In the genomic region with DNA sequence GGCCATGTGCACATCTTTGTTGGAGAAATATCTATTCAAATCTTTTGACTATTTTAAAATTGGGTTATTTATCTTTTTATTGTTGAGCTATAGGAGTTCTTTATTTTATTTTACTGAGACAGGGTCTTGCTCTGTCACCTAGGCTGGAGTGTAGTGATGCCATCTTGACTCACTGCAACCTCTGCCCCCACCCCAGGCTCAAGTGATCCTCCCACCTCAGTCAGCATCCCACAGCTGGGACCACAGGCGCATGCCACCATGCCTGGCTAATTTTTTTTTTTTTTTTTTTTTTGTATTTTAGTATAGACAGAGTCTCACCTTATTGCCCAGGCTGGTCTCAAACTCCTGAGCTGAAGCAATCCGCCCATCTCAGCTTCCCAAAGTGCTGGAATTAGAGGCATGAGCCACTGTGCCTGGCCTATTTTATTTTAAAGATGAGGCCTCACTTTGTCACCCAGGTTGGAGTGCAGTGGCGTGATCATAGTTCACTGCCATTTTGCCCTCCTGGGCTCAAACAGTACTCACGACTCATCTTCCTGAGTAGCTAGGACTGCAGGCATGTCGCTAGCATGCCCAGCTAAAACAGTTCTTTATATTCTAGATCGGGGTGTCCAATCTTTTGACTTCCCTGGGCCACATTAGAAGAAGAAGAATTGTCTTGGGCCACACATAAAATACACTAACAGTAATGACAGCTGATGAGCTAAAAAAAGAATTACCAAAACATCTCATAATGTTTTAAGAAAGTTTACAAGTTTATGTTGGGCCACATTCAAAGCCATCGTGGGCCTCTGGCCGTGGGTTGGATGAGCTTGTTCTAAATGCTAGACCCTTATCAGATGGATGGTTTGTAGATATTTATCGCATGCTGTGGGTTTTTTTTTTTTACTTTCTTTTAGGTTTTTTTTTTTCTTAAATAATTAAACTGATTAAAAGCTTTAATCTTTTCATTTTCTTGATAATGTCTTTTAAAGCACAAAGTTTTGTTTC, we compare ENCODE assay signal across 10 cellular contexts. TPM values are rescaled to one million over a fixed set of nuclear protein-coding genes. Genes with fewer than 3 reads are reported as not detected.
A peak's percentile ranks its signal among the peaks of the same experiment; 100 is the strongest.
DNase-seq lines count a peak whose midpoint lies in the region; ATAC-seq, FAIRE-seq and TF ChIP-seq lines count a peak whose summit lies in the region.
"Had no signal": no experiment of that assay in that cellular context is flagged by ENCODE, and none has a peak within 500 bp of the region (broad histone marks: within the 10 kb centered on the region; RNA-seq: fewer than 3 reads in every experiment).

No MANE protein-coding gene starts in this region.

- H2BK20ac ChIP-seq in H9 (ENCODE audit: low read depth, low read length, poor library complexity, severe bottlenecking): no peak overlapping the region

- no peak overlapping the region for H2BK15ac ChIP-seq in H9 (ENCODE audit: low read depth, low read length)

- peaks cover 11 to 12% of the 10 kb centered on the region in 2 donors for H3K36me3 Mint-ChIP-seq in CD4-positive, alpha-beta memory T cell
- no peaks in the 10 kb centered on the region for H3K36me3 Mint-ChIP-seq in astrocyte (ENCODE audit: low read depth, unreplicated experiment)
- no peaks in the 10 kb centered on the region for H3K36me3 Mint-ChIP-seq in natural killer cell
- H3K36me3 Mint-ChIP-seq in H9 (ENCODE audit: insufficient read depth in 1 of 3, low read depth in 3 of 3): peaks cover 0 to 2% (median 0%) of the 10 kb centered on the region in 3 experiments; a peak in 2 of 7 replicates

- peak overlapping the region; percentile 1 to 86 (median 42) for H3K27ac Mint-ChIP-seq in CD4-positive, alpha-beta memory T cell
- H3K27ac Mint-ChIP-seq in astrocyte (ENCODE audit: unreplicated experiment): peak overlapping the region; percentile 91
- peak overlapping the region; percentile 44 to 60 for H3K27ac Mint-ChIP-seq in natural killer cell
- H3K27ac Mint-ChIP-seq in H9: peak overlapping the region in 1 of 3 experiments; percentile 52; a peak in 2 of 7 replicates

- H4K20me1 ChIP-seq in astrocyte (ENCODE audit: insufficient read depth, low read length): peaks cover 64% of the 10 kb centered on the region
- H4K20me1 ChIP-seq in H9 (ENCODE audit: control insufficient read depth, insufficient read depth, insufficient read length): no peaks in the 10 kb centered on the region

- no peak overlapping the region for H3K56ac ChIP-seq in H9 (ENCODE audit: insufficient read length, low read depth, low read length)

- H2AK5ac ChIP-seq in H9 (ENCODE audit: insufficient read length, low read length): no peak overlapping the region

- no peak overlapping the region for H2BK120ac ChIP-seq in H9 (ENCODE audit: low read depth, low read length, poor library complexity, severe bottlenecking)

- no peak overlapping the region for H4K91ac ChIP-seq in H9 (ENCODE audit: insufficient read length, low read depth, low read length)

- no peaks in the 10 kb centered on the region for H3K27me3 ChIP-seq in CD4-positive, alpha-beta memory T cell (ENCODE audit: insufficient read depth, low read length)
- H3K27me3 ChIP-seq in astrocyte (ENCODE audit: insufficient read depth, low read length) (no peaks in the 10 kb centered on the region), BE2C (no peaks in the 10 kb centered on the region), H9 (ENCODE audit: insufficient read depth, low read length) (no peaks in the 10 kb centered on the region)

- H3K9ac ChIP-seq in astrocyte (ENCODE audit: low read length) (no peak overlapping the region), H9 (ENCODE audit: extremely low read depth, insufficient read length, low read length) (no peak overlapping the region)

- H3K9me3 Mint-ChIP-seq in CD4-positive, alpha-beta memory T cell: no peaks in the 10 kb centered on the region
- H3K9me3 Mint-ChIP-seq in astrocyte (ENCODE audit: unreplicated experiment) (no peaks in the 10 kb centered on the region), natural killer cell (no peaks in the 10 kb centered on the region), H9 (no peaks in the 10 kb centered on the region)

- peaks cover 32 to 66% (median 52%) of the 10 kb centered on the region in 4 donors for H3K4me1 Mint-ChIP-seq in CD4-positive, alpha-beta memory T cell
- H3K4me1 Mint-ChIP-seq in astrocyte (ENCODE audit: low read depth, unreplicated experiment) (peaks cover 18% of the 10 kb centered on the region), natural killer cell (peaks cover 39 to 53% of the 10 kb centered on the region in 2 donors), H9 (peaks cover 9 to 10% of the 10 kb centered on the region in 2 experiments)

- no peak for TF ChIP-seq POLR2A in NB4 (IDR thresholded peaks at IDR 0.05; ENCODE audit: extremely low read depth, insufficient read length)

- no peak for TF ChIP-seq CTCF in NB4 (IDR thresholded peaks at IDR 0.05; ENCODE audit: low read depth, low read length)
- no peak for TF ChIP-seq CTCF in astrocyte (IDR thresholded peaks at IDR 0.05; ENCODE audit: insufficient read depth, low read depth, low read length)
- TF ChIP-seq CTCF in natural killer cell (IDR thresholded peaks at IDR 0.05): no peak
- TF ChIP-seq CTCF in BE2C (IDR thresholded peaks at IDR 0.05; ENCODE audit: low read depth, low read length): no peak
- TF ChIP-seq CTCF in H9 (conservative IDR thresholded peaks at IDR 0.05): no peak

- no peak overlapping the region for H3K23ac ChIP-seq in H9 (ENCODE audit: insufficient read length, low read depth, low read length)

- peak in 2 of 3 donors; percentile 31 to 32 for ATAC-seq in natural killer cell

- intact Hi-C loops in CD4-positive, alpha-beta memory T cell (cut with micrococcal nuclease): no loop called here
- intact Hi-C loops in natural killer cell (cut with micrococcal nuclease): no loop called here

- FAIRE-seq in astrocyte (lab: Jason Lieb, UNC): no peak

- no peak overlapping the region for H3K18ac ChIP-seq in H9 (ENCODE audit: insufficient read length, low read depth, low read length)

- H2AFZ ChIP-seq in astrocyte (ENCODE audit: low read depth, low read length) (no peak overlapping the region), H9 (ENCODE audit: low read length) (no peak overlapping the region)

- H3K9me3 ChIP-seq in CD4-positive, alpha-beta memory T cell (ENCODE audit: control insufficient read depth in 1 of 2, low read length in 2 of 2): no peaks in the 10 kb centered on the region
- H3K9me3 ChIP-seq in astrocyte (ENCODE audit: insufficient read depth, low read depth, low read length): no peaks in the 10 kb centered on the region
- H3K9me3 ChIP-seq in BE2C: no peaks in the 10 kb centered on the region
- H3K9me3 ChIP-seq in H9 (ENCODE audit: control insufficient read depth, low read depth, low read length): no peaks in the 10 kb centered on the region

- WGBS in H9 (ENCODE audit: extremely low coverage, insufficient read length, low lambda C conversion rate): no CpG with 5 or more reads among the region's 9 CpGs

- H3K79me1 ChIP-seq in H9 (ENCODE audit: insufficient read depth, low read depth, low read length, poor library complexity, severe bottlenecking): peaks cover 2% of the 10 kb centered on the region

- H3K79me2 ChIP-seq in astrocyte (ENCODE audit: insufficient read depth, low read length) (peaks cover 87% of the 10 kb centered on the region), H9 (ENCODE audit: insufficient read depth, low read length) (peaks cover under 1% of the 10 kb centered on the region; the same call in 1 of the 2 replicates)

- no peak overlapping the region for H3K4ac ChIP-seq in H9 (ENCODE audit: low read depth, low read length)

- peak in 1 of 5 donors; percentile 14 for DNase-seq in CD4-positive, alpha-beta memory T cell
- DNase-seq in NB4 (ENCODE audit: low read depth) (peak; percentile 42), astrocyte (ENCODE audit: low read depth) (no peak), natural killer cell (no peak), GF-D8 (lab: John Stamatoyannopoulos, UW) (no peak), BE2C (no peak), GM19240 (ENCODE audit: insufficient read length, low spot score) (no peak), H9 (no peak)
- DNase-seq: NCI-H2081 had no signal

- H3K27ac ChIP-seq in CD4-positive, alpha-beta memory T cell (ENCODE audit: low read depth, low read length): no peak overlapping the region
- H3K27ac ChIP-seq in astrocyte (ENCODE audit: low read depth, low read length) (no peak overlapping the region), H9 (ENCODE audit: insufficient read length, low read depth, low read length) (no peak overlapping the region)
- H3K27ac ChIP-seq: SK-N-MC had no signal

- no peak overlapping the region for H3T11ph ChIP-seq in H9 (ENCODE audit: low read length)

- no peak overlapping the region for H3K14ac ChIP-seq in H9 (ENCODE audit: insufficient read depth, low read length)

- no peak overlapping the region for H4K5ac ChIP-seq in H9 (ENCODE audit: insufficient read length, low read depth, low read length)

- H3K36me3 ChIP-seq in CD4-positive, alpha-beta memory T cell (ENCODE audit: insufficient read depth, low read length): no peaks in the 10 kb centered on the region
- H3K36me3 ChIP-seq in astrocyte (ENCODE audit: insufficient read depth, low read length) (no peaks in the 10 kb centered on the region), BE2C (0 out of 2 replicates have a peak, but pooled peaks cover 4% of the 10 kb centered on the region)

- H3K4me3 ChIP-seq in CD4-positive, alpha-beta memory T cell (ENCODE audit: low read length in 2 of 2): no peak overlapping the region
- H3K4me3 ChIP-seq in NB4 (ENCODE audit: low read depth, low read length) (no peak overlapping the region), astrocyte (ENCODE audit: insufficient read depth, low read depth, low read length) (no peak overlapping the region), BE2C (ENCODE audit: low read depth, low read length) (no peak overlapping the region)
- H3K4me3 ChIP-seq: SK-N-MC had no signal

- CTCF ChIA-PET in CD4-positive, alpha-beta memory T cell (lab: Charles Lee; ENCODE audit: partially characterized antibody): interaction anchor here (0.8 to 1.9 kb wide), 6 partner anchors 10 to 639 kb away, joined by 3 to 6 read pairs (median 4); no protein-coding TSS in a partner anchor

- peak overlapping the region in 7 of 8 donors; percentile 34 to 79 (median 67) for H3K4me3 Mint-ChIP-seq in CD4-positive, alpha-beta memory T cell
- no peak overlapping the region for H3K4me3 Mint-ChIP-seq in astrocyte (ENCODE audit: unreplicated experiment)
- H3K4me3 Mint-ChIP-seq in natural killer cell: no peak overlapping the region
- H3K4me3 Mint-ChIP-seq in H9: no peak overlapping the region

- H3K27me3 Mint-ChIP-seq in CD4-positive, alpha-beta memory T cell: no peaks in the 10 kb centered on the region
- no peaks in the 10 kb centered on the region for H3K27me3 Mint-ChIP-seq in astrocyte (ENCODE audit: low read depth, unreplicated experiment)
- H3K27me3 Mint-ChIP-seq in natural killer cell (ENCODE audit: low read depth in 2 of 2): no peaks in the 10 kb centered on the region
- H3K27me3 Mint-ChIP-seq in H9 (ENCODE audit: low read depth): no peaks in the 10 kb centered on the region

- H3K4me2 ChIP-seq in astrocyte (ENCODE audit: low read length) (peak overlapping the region; percentile 54), H9 (ENCODE audit: insufficient read depth, insufficient read length, low read length) (no peak overlapping the region)

- no peak overlapping the region for H2BK5ac ChIP-seq in H9 (ENCODE audit: insufficient read length, low read length)

- H3K4me1 ChIP-seq in CD4-positive, alpha-beta memory T cell (ENCODE audit: insufficient read depth, low read length): peaks cover 68% of the 10 kb centered on the region
- H3K4me1 ChIP-seq in astrocyte (ENCODE audit: insufficient read depth, low read length): peaks cover 12% of the 10 kb centered on the region
- peaks cover 3% of the 10 kb centered on the region for H3K4me1 ChIP-seq in BE2C
- H3K4me1 ChIP-seq in H9 (ENCODE audit: insufficient read depth, low read length): no peaks in the 10 kb centered on the region

- no peak overlapping the region for H4K8ac ChIP-seq in H9 (replicated peaks; ENCODE audit: insufficient read length, low read depth, low read length)

- no peaks in the 10 kb centered on the region for H3K23me2 ChIP-seq in H9 (ENCODE audit: insufficient read length, low read depth, low read length, poor library complexity, severe bottlenecking)

- no peak overlapping the region for H2BK12ac ChIP-seq in H9 (ENCODE audit: insufficient read length, low read depth, low read length)

- POLR2A ChIA-PET in CD4-positive, alpha-beta memory T cell (lab: Charles Lee; ENCODE audit: partially characterized antibody): interaction anchor here (0.8 to 0.9 kb wide), 2 partner anchors 14 to 575 kb away, joined by 3 to 4 read pairs; a partner anchor contains a TSS

RNA-seq across cellular contexts. Expression of a gene that starts 13.7 kb away (rescaled TPM):
- 10 to 100 TPM; 22.4 to 23.5 TPM for total RNA-seq in CD4-positive, alpha-beta memory T cell
- 1 to 10 TPM; 2.7 to 8.1 TPM for polyA plus RNA-seq in CD4-positive, alpha-beta memory T cell
- total RNA-seq in astrocyte (16.1 and 17.0 TPM in 2 replicates), natural killer cell (10 to 100 TPM; 37.5 to 48.7 (median 44.4) TPM), H9 (2021) (12.4 and 13.0 TPM in 2 replicates)
- 8.6 TPM for polyA plus RNA-seq in BE2C (2012; ENCODE audit: insufficient read depth, insufficient read length, low read depth)

Comparison
In these comparisons a context has a peak if more than half of its experiments do, and no peak if none do; other contexts are left out.
1. H3K4me3 Mint-ChIP-seq: peak in CD4-positive, alpha-beta memory T cell (7 of 8); none in astrocyte (single experiment), natural killer cell (single experiment) and H9 (0 of 2).